Comparison of ENCODE assay signal across 25 cellular contexts in genomic region chr3:13251166-13251892, GRCh38.
"Had no signal": no experiment of that assay in that cellular context is flagged by ENCODE, and none has a peak within 500 bp of the region (broad histone marks: within the 10 kb centered on the region; RNA-seq: fewer than 3 reads in every experiment).

No MANE protein-coding gene starts in this region.

- H3K4me3 ChIP-seq: colonic mucosa, hepatocyte, left lung, ovary, sigmoid colon, spleen, thoracic aorta, upper lobe of left lung had no signal

- H3K27ac Mint-ChIP-seq: activated naive CD4-positive, alpha-beta T cell treated with anti-CD3 and anti-CD28 coated beads, Interleukin-2, amount 10 ng/mL, durations not matched to agents 7 days and 5 days; activated naive CD8-positive, alpha-beta T cell treated with anti-CD3 and anti-CD28 coated beads, Interleukin-2, amount 50 U/mL, for 24 hours; stimulated activated memory B cell treated with anti-CD40 and anti-IgM and Interleukin-4, amounts not matched to agents 10 μg/mL and 1 μg/mL and 100 μg/mL, for 72 hours; T-helper 2 cell treated with Interferon-gamma antibody and Interleukin-4, amounts not matched to agents 5 μg/mL and 100 μg/mL, for 36 hours had no signal

- H3K36me3 Mint-ChIP-seq: activated naive CD4-positive, alpha-beta T cell treated with anti-CD3 and anti-CD28 coated beads, Interleukin-2, amount 10 ng/mL, durations not matched to agents 7 days and 5 days; brain; naive thymus-derived CD8-positive, alpha-beta T cell; stimulated activated memory B cell treated with anti-CD40 and anti-IgM and Interleukin-4, amounts not matched to agents 10 μg/mL and 1 μg/mL and 100 μg/mL, for 72 hours had no signal

- H3K9me3 Mint-ChIP-seq: activated naive CD4-positive, alpha-beta T cell treated with anti-CD3 and anti-CD28 coated beads, Interleukin-2, amount 10 ng/mL, durations not matched to agents 7 days and 5 days; activated naive CD8-positive, alpha-beta T cell treated with anti-CD3 and anti-CD28 coated beads, Interleukin-2, amount 50 U/mL, for 24 hours; activated T-cell treated with anti-CD3 and anti-CD28 coated beads, Interleukin-2, amount 50 U/mL, for 4 hours; brain; naive thymus-derived CD8-positive, alpha-beta T cell; stimulated activated memory B cell treated with anti-CD40 and anti-IgM and Interleukin-4, amounts not matched to agents 10 μg/mL and 1 μg/mL and 100 μg/mL, for 72 hours; T-helper 2 cell treated with Interferon-gamma antibody and Interleukin-4, amounts not matched to agents 5 μg/mL and 100 μg/mL, for 36 hours had no signal

- H3K4me1 ChIP-seq: colonic mucosa, left lung, sigmoid colon, spleen had no signal

- FAIRE-seq: endometrium, islet of Langerhans had no signal

- DNase-seq: activated CD4-positive, alpha-beta T cell treated with anti-CD3 and anti-CD28 coated beads for 48 hours; activated CD4-positive, CD25-positive, alpha-beta regulatory T cell; activated CD8-positive, alpha-beta memory T cell treated with anti-CD3 and anti-CD28 coated beads, Interleukin-2, amount 50 U/mL, for 4 hours; activated naive CD4-positive, alpha-beta T cell treated with anti-CD3 and anti-CD28 coated beads, Interleukin-2, amount 10 ng/mL, durations not matched to agents 7 days and 5 days; activated naive CD8-positive, alpha-beta T cell treated with anti-CD3 and anti-CD28 coated beads, Interleukin-2, amount 50 U/mL, for 24 hours; activated T-cell treated with anti-CD3 and anti-CD28 coated beads, Interleukin-2, amount 50 U/mL, for 4 hours; anterior cingulate cortex; central memory CD4-positive, alpha-beta T cell; colonic mucosa; mesendoderm; ovary; sigmoid colon; spleen; stimulated activated CD4-positive, alpha-beta T cell treated with anti-CD3 and anti-CD28 coated beads, Interleukin-4, amount 100 ng/mL, for 4 hours; upper lobe of left lung had no signal

- H3K4me1 Mint-ChIP-seq: activated naive CD4-positive, alpha-beta T cell treated with anti-CD3 and anti-CD28 coated beads, Interleukin-2, amount 10 ng/mL, durations not matched to agents 7 days and 5 days; activated naive CD8-positive, alpha-beta T cell treated with anti-CD3 and anti-CD28 coated beads, Interleukin-2, amount 50 U/mL, for 24 hours; naive thymus-derived CD8-positive, alpha-beta T cell; stimulated activated memory B cell treated with anti-CD40 and anti-IgM and Interleukin-4, amounts not matched to agents 10 μg/mL and 1 μg/mL and 100 μg/mL, for 72 hours had no signal

- H3K9me3 ChIP-seq: colonic mucosa, left lung, ovary, sigmoid colon, spleen, thoracic aorta, upper lobe of left lung had no signal

- H3K27me3 ChIP-seq: colonic mucosa, hepatocyte, ovary, sigmoid colon, upper lobe of left lung had no signal

- H3K36me3 ChIP-seq: colonic mucosa, left lung, ovary, sigmoid colon, spleen, thoracic aorta, upper lobe of left lung had no signal

- H3K27ac ChIP-seq: colonic mucosa, hepatocyte, left lung, ovary, sigmoid colon, spleen, thoracic aorta, upper lobe of left lung had no signal

- H3K4me3 Mint-ChIP-seq: activated naive CD4-positive, alpha-beta T cell treated with anti-CD3 and anti-CD28 coated beads, Interleukin-2, amount 10 ng/mL, durations not matched to agents 7 days and 5 days; activated naive CD8-positive, alpha-beta T cell treated with anti-CD3 and anti-CD28 coated beads, Interleukin-2, amount 50 U/mL, for 24 hours; activated T-cell treated with anti-CD3 and anti-CD28 coated beads, Interleukin-2, amount 50 U/mL, for 4 hours; brain; naive thymus-derived CD8-positive, alpha-beta T cell; stimulated activated memory B cell treated with anti-CD40 and anti-IgM and Interleukin-4, amounts not matched to agents 10 μg/mL and 1 μg/mL and 100 μg/mL, for 72 hours; T-helper 2 cell treated with Interferon-gamma antibody and Interleukin-4, amounts not matched to agents 5 μg/mL and 100 μg/mL, for 36 hours had no signal

- H3K4me2 ChIP-seq: hepatocyte had no signal

- ATAC-seq: activated naive CD8-positive, alpha-beta T cell treated with anti-CD3 and anti-CD28 coated beads, Interleukin-2, amount 50 U/mL, for 24 hours; activated T-cell treated with anti-CD3 and anti-CD28 coated beads, Interleukin-2, amount 50 U/mL, for 4 hours; esophagus mucosa; left lung; naive thymus-derived CD8-positive, alpha-beta T cell; stimulated activated memory B cell treated with anti-CD40 and anti-IgM and Interleukin-4, amounts not matched to agents 10 μg/mL and 1 μg/mL and 100 μg/mL, for 72 hours had no signal
